Comparison of ENCODE assay signal across 29 cellular contexts in genomic region chr1:98681812-98682211, GRCh38.
"Had no signal": no experiment of that assay in that cellular context is flagged by ENCODE, and none has a peak within 500 bp of the region (broad histone marks: within the 10 kb centered on the region; RNA-seq: fewer than 3 reads in every experiment).

No MANE protein-coding gene starts in this region.

- H3K4me3 ChIP-seq: adrenal gland, ascending aorta, body of pancreas, breast epithelium, cardiac muscle cell had no signal

- H3K27ac ChIP-seq: adrenal gland, ascending aorta, body of pancreas, brain microvascular endothelial cell, breast epithelium, cardiac muscle cell had no signal

- DNase-seq: activated effector memory CD4-positive, alpha-beta T cell treated with anti-CD3 and anti-CD28 coated beads, Interleukin-2, amount 50 U/mL, for 16 hours; activated effector memory CD4-positive, alpha-beta T cell treated with Interleukin-2 at 50 U/mL for 16 hours; activated gamma-delta T cell; activated gamma-delta T cell treated with Interleukin-2 at 50 U/mL for 16 hours; activated naive CD4-positive, alpha-beta T cell; activated naive CD4-positive, alpha-beta T cell treated with anti-CD3 and anti-CD28 coated beads for 36 hours; activated naive CD4-positive, alpha-beta T cell treated with anti-CD3 and anti-CD28 coated beads, Interleukin-2, amount 10 ng/mL, durations not matched to agents 7 days and 5 days; activated naive CD4-positive, alpha-beta T cell treated with anti-CD3 and anti-CD28 coated beads, Interleukin-2, amount 50 U/mL, for 16 hours; activated naive CD4-positive, alpha-beta T cell treated with Interleukin-2 at 50 U/mL for 16 hours; activated naive CD8-positive, alpha-beta T cell treated with anti-CD3 and anti-CD28 coated beads for 36 hours; activated naive CD8-positive, alpha-beta T cell treated with anti-CD3 and anti-CD28 coated beads, Interleukin-2, amount 10 ng/mL, durations not matched to agents 7 days and 5 days; activated naive CD8-positive, alpha-beta T cell treated with anti-CD3 and anti-CD28 coated beads, Interleukin-2, amount 50 U/mL, for 24 hours; activated T-cell treated with anti-CD3 and anti-CD28 coated beads, Interleukin-2, amount 50 U/mL, for 1 hour; activated T-cell treated with anti-CD3 and anti-CD28 coated beads, Interleukin-2, amount 50 U/mL, for 24 hours; activated T-cell treated with anti-CD3 and anti-CD28 coated beads, Interleukin-2, amount 50 U/mL, for 4 hours; activated T-cell treated with anti-CD3 and anti-CD28 coated beads, Interleukin-2, amount 50 U/mL, for 48 hours; activated T-cell treated with anti-CD3 and anti-CD28 coated beads, Interleukin-2, amount 50 U/mL, for 72 hours; adrenal gland; amniotic stem cell; anterior cingulate cortex; aorta; body of pancreas; brain microvascular endothelial cell; caudate nucleus; central memory CD4-positive, alpha-beta T cell; cerebellar nuclear complex had no signal

- H3K9me3 ChIP-seq: adrenal gland, ascending aorta, body of pancreas, breast epithelium had no signal

- H3K4me1 ChIP-seq: adrenal gland, ascending aorta, body of pancreas had no signal

- H3K36me3 ChIP-seq: adrenal gland, brain microvascular endothelial cell, breast epithelium had no signal
